Comparison of ENCODE assay signal across 17 cellular contexts in the genomic region with DNA sequence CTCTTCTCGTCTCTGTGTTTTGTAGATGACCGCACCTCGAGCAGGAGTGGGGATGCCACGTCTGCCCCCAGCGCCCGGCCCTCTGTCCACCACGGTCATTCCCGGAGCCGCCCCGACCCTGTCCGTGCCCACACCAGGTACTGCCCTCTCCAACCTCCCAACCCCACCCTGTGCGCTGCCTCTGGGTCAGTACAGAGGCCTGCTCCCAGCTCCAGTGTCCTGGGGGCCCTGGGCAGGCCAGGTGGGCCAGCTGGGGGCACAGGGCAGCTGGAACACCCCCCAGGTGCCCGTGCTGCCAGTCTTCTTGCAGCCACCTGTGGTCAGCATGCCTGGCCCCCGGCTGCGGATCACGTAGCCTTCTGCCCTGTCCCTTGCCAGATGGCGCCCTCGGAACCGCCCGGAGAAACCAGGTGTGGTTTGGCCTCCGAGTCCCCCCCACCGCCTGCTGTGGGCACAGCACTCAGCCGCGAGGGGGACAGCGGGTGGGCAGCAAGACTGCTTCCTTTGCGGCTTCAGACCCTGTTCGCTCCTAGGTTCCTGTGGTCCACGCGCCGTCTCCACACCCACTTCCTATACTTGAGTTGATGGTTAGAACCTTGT.
DNase-seq lines count a peak whose midpoint lies in the region; ATAC-seq and TF ChIP-seq lines count a peak whose summit lies in the region.
"Had no signal": no experiment of that assay in that cellular context is flagged by ENCODE, and none has a peak within 500 bp of the region (broad histone marks: within the 10 kb centered on the region; RNA-seq: fewer than 3 reads in every experiment).

No MANE protein-coding gene starts in this region.

- H3K9me3 Mint-ChIP-seq in naive thymus-derived CD4-positive, alpha-beta T cell, result no peaks in the 10 kb centered on the region
- H3K9me3 Mint-ChIP-seq in stimulated activated memory B cell treated with anti-CD40 and anti-IgM and Interleukin-4, amounts not matched to agents 10 μg/mL and 1 μg/mL and 100 μg/mL, for 72 hours, result no peaks in the 10 kb centered on the region

- WGBS in testis, 2 donors, result 96% methylated on average over 18 to 30 of the region's 30 CpGs

- CTCF ChIA-PET in naive thymus-derived CD4-positive, alpha-beta T cell (lab: Charles Lee), result interaction anchor here (0.7 kb wide), 1 partner anchor 12 kb away, joined by 3 read pairs; no protein-coding TSS in a partner anchor

- no peak overlapping the region for H3K27ac Mint-ChIP-seq in naive thymus-derived CD4-positive, alpha-beta T cell
- H3K27ac Mint-ChIP-seq in stimulated activated memory B cell treated with anti-CD40 and anti-IgM and Interleukin-4, amounts not matched to agents 10 μg/mL and 1 μg/mL and 100 μg/mL, for 72 hours, result no peak overlapping the region
- H3K27ac Mint-ChIP-seq: B cell, GM23338 had no signal

- H3K4me3 ChIP-seq in RWPE2 (ENCODE audit: severe bottlenecking) (no peak overlapping the region), testis (no peak overlapping the region)
- no peak overlapping the region for H3K4me3 ChIP-seq in naive thymus-derived CD4-positive, alpha-beta T cell (ENCODE audit: low read length)
- H3K4me3 ChIP-seq: GM23338 had no signal

- TF ChIP-seq POLR2A in testis (IDR thresholded peaks at IDR 0.05), result no peak

- intact Hi-C loops in Right ventricle myocardium superior (cut with DNase I) (no loop called here), cardiac septum (cut with DNase I) (no loop called here), testis (cut with DNase I; ENCODE audit: low total_unique reads) (no loop called here)
- intact Hi-C loops in naive thymus-derived CD4-positive, alpha-beta T cell (cut with micrococcal nuclease), result no loop called here

- H3K27me3 Mint-ChIP-seq in naive thymus-derived CD4-positive, alpha-beta T cell, result peaks cover 5 to 24% (median 14%) of the 10 kb centered on the region in 5 donors
- peaks cover 81% of the 10 kb centered on the region for H3K27me3 Mint-ChIP-seq in stimulated activated memory B cell treated with anti-CD40 and anti-IgM and Interleukin-4, amounts not matched to agents 10 μg/mL and 1 μg/mL and 100 μg/mL, for 72 hours

- H3K4me1 Mint-ChIP-seq in naive thymus-derived CD4-positive, alpha-beta T cell, result peaks cover 6 to 22% (median 9%) of the 10 kb centered on the region in 7 donors
- no peaks in the 10 kb centered on the region for H3K4me1 Mint-ChIP-seq in stimulated activated memory B cell treated with anti-CD40 and anti-IgM and Interleukin-4, amounts not matched to agents 10 μg/mL and 1 μg/mL and 100 μg/mL, for 72 hours
- H3K4me1 Mint-ChIP-seq: B cell had no signal

- H3K9me3 ChIP-seq in RWPE2 (ENCODE audit: severe bottlenecking) (no peaks in the 10 kb centered on the region), testis (no peaks in the 10 kb centered on the region)
- H3K9me3 ChIP-seq in naive thymus-derived CD4-positive, alpha-beta T cell (ENCODE audit: control insufficient read depth in 2 of 3, low read length in 3 of 3), result no peaks in the 10 kb centered on the region

- peak overlapping the region in 6 of 10 donors; percentile 5 to 65 (median 48) for H3K4me3 Mint-ChIP-seq in naive thymus-derived CD4-positive, alpha-beta T cell
- H3K4me3 Mint-ChIP-seq in stimulated activated memory B cell treated with anti-CD40 and anti-IgM and Interleukin-4, amounts not matched to agents 10 μg/mL and 1 μg/mL and 100 μg/mL, for 72 hours, result no peak overlapping the region
- H3K4me3 Mint-ChIP-seq: B cell, GM23338 had no signal

- POLR2A ChIA-PET in naive thymus-derived CD4-positive, alpha-beta T cell (lab: Charles Lee), result no interaction called here

- H3K36me3 Mint-ChIP-seq in naive thymus-derived CD4-positive, alpha-beta T cell, result no peaks in the 10 kb centered on the region
- no peaks in the 10 kb centered on the region for H3K36me3 Mint-ChIP-seq in stimulated activated memory B cell treated with anti-CD40 and anti-IgM and Interleukin-4, amounts not matched to agents 10 μg/mL and 1 μg/mL and 100 μg/mL, for 72 hours

- peak; percentile 39 for DNase-seq in Right ventricle myocardium superior
- DNase-seq in cardiac septum (ENCODE audit: low spot score), result no peak
- peak; percentile 56 for DNase-seq in RWPE2 (ENCODE audit: low spot score)
- DNase-seq in naive thymus-derived CD4-positive, alpha-beta T cell, result no peak
- DNase-seq in testis, result no peak
- DNase-seq in NAMALWA (ENCODE audit: low spot score), result no peak
- no peak for DNase-seq in MV-4-11 (lab: John Stamatoyannopoulos, UW)
- DNase-seq: ACHN, KBM-7, NCI-H1105 treated with DMSO at 0.1 percent for 48 hours, NCI-H2029 treated with DMSO at 0.1 percent for 48 hours, NCI-H510A treated with DMSO at 0.1 percent for 48 hours, SHP77 had no signal

- H3K4me1 ChIP-seq in RWPE2 (ENCODE audit: insufficient read depth, poor library complexity, severe bottlenecking) (peaks cover 8% of the 10 kb centered on the region), testis (no peaks in the 10 kb centered on the region)
- H3K4me1 ChIP-seq in naive thymus-derived CD4-positive, alpha-beta T cell (ENCODE audit: control insufficient read depth in 2 of 2, insufficient read depth in 2 of 2, low read length in 2 of 2), result no peaks in the 10 kb centered on the region

- no peak for ATAC-seq in Right ventricle myocardium superior (ENCODE audit: poor library complexity)
- ATAC-seq in RWPE2 (ENCODE audit: low read depth), result no peak
- no peak for ATAC-seq in naive thymus-derived CD4-positive, alpha-beta T cell
- ATAC-seq in stimulated activated memory B cell treated with anti-CD40 and anti-IgM and Interleukin-4, amounts not matched to agents 10 μg/mL and 1 μg/mL and 100 μg/mL, for 72 hours, result peak; percentile 27
- ATAC-seq: GM23338, Panc1 had no signal

- H3K27me3 ChIP-seq in RWPE2 (ENCODE audit: insufficient read depth, poor library complexity, severe bottlenecking) (no peaks in the 10 kb centered on the region), testis (no peaks in the 10 kb centered on the region)
- no peaks in the 10 kb centered on the region for H3K27me3 ChIP-seq in naive thymus-derived CD4-positive, alpha-beta T cell (ENCODE audit: control insufficient read depth in 2 of 2, insufficient read depth in 2 of 2, low read length in 2 of 2)

- TF ChIP-seq CTCF in RWPE2 (IDR thresholded peaks at IDR 0.05; ENCODE audit: poor library complexity, severe bottlenecking), result no peak
- TF ChIP-seq CTCF in testis (IDR thresholded peaks at IDR 0.05), result no peak

- H3K36me3 ChIP-seq in RWPE2 (ENCODE audit: low read depth) (no peaks in the 10 kb centered on the region), testis (ENCODE audit: low read depth, missing control alignments) (no peaks in the 10 kb centered on the region)
- H3K36me3 ChIP-seq in naive thymus-derived CD4-positive, alpha-beta T cell (ENCODE audit: control insufficient read depth in 2 of 3, insufficient read depth in 3 of 3, low read length in 3 of 3), result no peaks in the 10 kb centered on the region

- H3K27ac ChIP-seq in RWPE2 (ENCODE audit: poor library complexity, severe bottlenecking) (no peak overlapping the region), testis (no peak overlapping the region)
- no peak overlapping the region for H3K27ac ChIP-seq in naive thymus-derived CD4-positive, alpha-beta T cell (ENCODE audit: low read depth, low read length)

Comparison
In these comparisons a context has a peak if more than half of its experiments do, and no peak if none do; other contexts are left out.
1. DNase-seq: peak in Right ventricle myocardium superior (single experiment) and RWPE2 (single experiment); none in cardiac septum (single experiment), naive thymus-derived CD4-positive, alpha-beta T cell (0 of 9), testis (single experiment), NAMALWA (single experiment) and MV-4-11 (single experiment).